In the genomic region with DNA sequence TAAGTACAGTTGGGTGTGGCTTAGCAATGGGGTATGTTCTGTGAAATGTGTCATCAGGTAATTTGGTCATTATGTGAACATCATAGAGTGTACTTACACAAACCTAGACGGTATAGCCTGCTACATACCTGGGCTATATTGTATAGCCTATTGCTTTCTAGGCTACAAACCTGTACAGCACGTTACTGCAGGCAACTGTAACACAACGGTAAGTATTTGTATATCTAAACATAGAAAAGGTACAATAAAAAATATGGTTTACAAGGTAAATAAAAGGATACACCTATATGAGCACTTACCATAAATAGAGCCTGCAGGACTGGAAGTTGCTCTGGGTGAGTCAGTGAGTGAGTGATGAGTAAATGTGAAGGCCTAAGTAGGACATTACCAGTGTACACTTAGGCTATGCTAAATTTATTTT, we compare ENCODE assay signal across 2 cellular contexts.
TF ChIP-seq lines count a peak whose summit lies in the region.

No MANE protein-coding gene starts in this region.

TF ChIP-seq in HCT116, 20 proteins besides CTCF, POLR2A, EP300 and RAD21:
- no peak for TF ChIP-seq TCF7L2 (IDR thresholded peaks at IDR 0.05; ENCODE audit: borderline replicate concordance, extremely low read depth, insufficient read depth, insufficient read length)

TF ChIP-seq in SK-N-SH, 30 proteins besides CTCF, POLR2A, EP300 and RAD21:
- TF ChIP-seq FOXJ3 (CRISPR knock-in tag; IDR thresholded peaks at IDR 0.05) = no peak
- TF ChIP-seq JUND (IDR thresholded peaks at IDR 0.05) = no peak
- no peak for TF ChIP-seq RXRA (IDR thresholded peaks at IDR 0.05; ENCODE audit: borderline replicate concordance, low read depth)
- TF ChIP-seq NRF1 (IDR thresholded peaks at IDR 0.05; ENCODE audit: low read depth, low read length) = no peak
- TF ChIP-seq TAF1 (IDR thresholded peaks at IDR 0.05; ENCODE audit: borderline replicate concordance, low read depth, low read length) = no peak
- TF ChIP-seq FOXM1 (IDR thresholded peaks at IDR 0.05; ENCODE audit: low read depth) = no peak
- no peak for TF ChIP-seq SIN3A (IDR thresholded peaks at IDR 0.05; ENCODE audit: borderline replicate concordance, low read depth, low read length)
TF ChIP-seq in SK-N-SH: peak in this region for 0.
